Comparison of ENCODE assay signal across 25 cellular contexts in genomic region chrX:84108589-84108988, GRCh38.
"Had no signal": no experiment of that assay in that cellular context is flagged by ENCODE, and none has a peak within 500 bp of the region (broad histone marks: within the 10 kb centered on the region; RNA-seq: fewer than 3 reads in every experiment).

No MANE protein-coding gene starts in this region.

- ATAC-seq: activated T-cell treated with anti-CD3 and anti-CD28 coated beads, Interleukin-2, amount 50 U/mL, for 4 hours; activated T-helper 17 cell treated with anti-CD3 and anti-CD28 coated beads, Interleukin-2, amount 50 U/mL, for 72 hours had no signal

- DNase-seq: activated CD4-positive, alpha-beta memory T cell treated with anti-CD3 and anti-CD28 coated beads, Interleukin-2, amount 10 ng/mL, durations not matched to agents 7 days and 5 days; activated CD4-positive, alpha-beta T cell treated with anti-CD3 and anti-CD28 coated beads for 4 hours; activated CD4-positive, alpha-beta T cell treated with anti-CD3 and anti-CD28 coated beads, Interleukin-2, amount 10 ng/mL, durations not matched to agents 7 days and 5 days; activated CD4-positive, alpha-beta T cell treated with anti-CD3 and anti-CD28 coated beads, Interleukin-2, amount 50 U/mL, for 4 hours; activated CD4-positive, CD25-positive, alpha-beta regulatory T cell; activated CD4-positive, CD25-positive, alpha-beta regulatory T cell treated with anti-CD3 and anti-CD28 coated beads, Interleukin-2, amount 50 U/mL, for 72 hours; activated effector memory CD4-positive, alpha-beta T cell treated with Interleukin-2 at 50 U/mL for 16 hours; activated gamma-delta T cell treated with Interleukin-2 at 50 U/mL for 16 hours; activated naive CD4-positive, alpha-beta T cell treated with anti-CD3 and anti-CD28 coated beads, Interleukin-2, amount 50 U/mL, for 16 hours; activated naive CD4-positive, alpha-beta T cell treated with Interleukin-2 at 50 U/mL for 16 hours; activated T-cell treated with anti-CD3 and anti-CD28 coated beads, Interleukin-2, amount 50 U/mL, for 4 hours; amniotic stem cell; anterior cingulate cortex; brain microvascular endothelial cell; effector CD8-positive, alpha-beta T cell; foreskin fibroblast; head of caudate nucleus; T-helper 2 cell had no signal

- H3K36me3 ChIP-seq: brain microvascular endothelial cell had no signal

- FAIRE-seq: astrocyte, bronchial epithelial cell, endometrium, endothelial cell of umbilical vein, frontal cortex had no signal

- H3K27ac ChIP-seq: brain microvascular endothelial cell, epithelial cell of prostate had no signal

- H3K27me3 ChIP-seq: brain microvascular endothelial cell had no signal
